8 cellular contexts compared by ENCODE assay signal in genomic region chr2:53787255-53787910, GRCh38. TPM values are rescaled to one million over a fixed set of nuclear protein-coding genes. Genes with fewer than 3 reads are reported as not detected.
DNase-seq lines count a peak whose midpoint lies in the region; ATAC-seq and TF ChIP-seq lines count a peak whose summit lies in the region.

No MANE protein-coding gene starts in this region.

- H3K4me1 Mint-ChIP-seq in stimulated activated naive CD8-positive, alpha-beta T cell treated with anti-CD3 and anti-CD28 coated beads, Interleukin-15, Interleukin-2, amounts not matched to agents 100 ng/mL and 50 ng/mL, for 24 hours (ENCODE audit: low read depth) = peaks cover 58% of the 10 kb centered on the region

- peak overlapping the region; percentile 97 for H3K27ac Mint-ChIP-seq in stimulated activated naive CD8-positive, alpha-beta T cell treated with anti-CD3 and anti-CD28 coated beads, Interleukin-15, Interleukin-2, amounts not matched to agents 100 ng/mL and 50 ng/mL, for 24 hours

- H3K27me3 ChIP-seq in breast epithelium = no peaks in the 10 kb centered on the region

- peak overlapping the region; percentile 75 to 84 (median 76) for H3K4me3 ChIP-seq in breast epithelium

- H3K4me3 Mint-ChIP-seq in stimulated activated naive CD8-positive, alpha-beta T cell treated with anti-CD3 and anti-CD28 coated beads, Interleukin-15, Interleukin-2, amounts not matched to agents 100 ng/mL and 50 ng/mL, for 24 hours = peak overlapping the region; percentile 97

- peaks cover 16% of the 10 kb centered on the region for H3K36me3 Mint-ChIP-seq in stimulated activated naive CD8-positive, alpha-beta T cell treated with anti-CD3 and anti-CD28 coated beads, Interleukin-15, Interleukin-2, amounts not matched to agents 100 ng/mL and 50 ng/mL, for 24 hours (ENCODE audit: low read depth)

- no peaks in the 10 kb centered on the region for H3K9me3 ChIP-seq in breast epithelium

- TF ChIP-seq POLR2A in breast epithelium (IDR thresholded peaks at IDR 0.05) = no peak

- H3K4me1 ChIP-seq in breast epithelium = peaks cover 3 to 10% of the 10 kb centered on the region in 2 donors

- peak; percentile 45 for ATAC-seq in GM18517 (IDR thresholded peaks at IDR 0.05; ENCODE audit: unreplicated experiment)
- peak; percentile 35 for ATAC-seq in HG02973 (IDR thresholded peaks at IDR 0.05; ENCODE audit: unreplicated experiment)

- no peaks in the 10 kb centered on the region for H3K36me3 ChIP-seq in breast epithelium

- peak overlapping the region; percentile 84 to 86 for H3K27ac ChIP-seq in breast epithelium

- no peak for TF ChIP-seq CTCF in breast epithelium (IDR thresholded peaks at IDR 0.05)

- intact Hi-C loops in breast epithelium (cut with DNase I; ENCODE audit: low total_unique reads) = loop anchor here (5.0 kb wide), 1 partner anchor 185 kb away; the partner anchor contains the start of gene PSME4

- no peaks in the 10 kb centered on the region for H3K27me3 Mint-ChIP-seq in stimulated activated naive CD8-positive, alpha-beta T cell treated with anti-CD3 and anti-CD28 coated beads, Interleukin-15, Interleukin-2, amounts not matched to agents 100 ng/mL and 50 ng/mL, for 24 hours

- no peaks in the 10 kb centered on the region for H3K9me3 Mint-ChIP-seq in stimulated activated naive CD8-positive, alpha-beta T cell treated with anti-CD3 and anti-CD28 coated beads, Interleukin-15, Interleukin-2, amounts not matched to agents 100 ng/mL and 50 ng/mL, for 24 hours

- DNase-seq in AML-193 (lab: John Stamatoyannopoulos, UW) = peak; percentile 12 to 53
- peak; percentile 25 for DNase-seq in NOMO-1 treated with dmso at 0.1 percent for 144 hours (lab: John Stamatoyannopoulos, UW; ENCODE audit: unreplicated experiment)
- DNase-seq in breast epithelium (ENCODE audit: low spot score in 2 of 2) = no peak
- DNase-seq in kidney glomerular epithelial cell (lab: John Stamatoyannopoulos, UW) = peak; percentile 47
- no peak for DNase-seq in stimulated activated naive CD4-positive, alpha-beta T cell treated with Interleukin-2 at 50 U/mL for 16 hours (lab: John Stamatoyannopoulos, UW)

RNA-seq across cellular contexts. Expression of gene ERLEC1, which starts 0.5 kb away (rescaled TPM):
- 100 to 1,000 TPM in 1 of 3 donors, 10 to 100 TPM in 2; 82.9 to 114 (median 87.1) TPM for total RNA-seq in breast epithelium

RNA-seq across cellular contexts. Expression of gene ASB3, which starts 0.6 kb away (rescaled TPM):
- total RNA-seq in breast epithelium = 10 to 100 TPM; 22.0 to 37.9 (median 22.7) TPM

RNA-seq across cellular contexts. Expression of gene CHAC2, which starts 19.8 kb away (rescaled TPM):
- total RNA-seq in breast epithelium = 1 to 10 TPM; 1.2 to 5.1 (median 2.0) TPM

Comparison
In these comparisons a context has a peak if more than half of its experiments do, and no peak if none do; other contexts are left out.
1. DNase-seq: peak in AML-193 (2 of 2), NOMO-1 treated with dmso at 0.1 percent for 144 hours (single experiment) and kidney glomerular epithelial cell (single experiment); none in breast epithelium (0 of 2) and stimulated activated naive CD4-positive, alpha-beta T cell treated with Interleukin-2 at 50 U/mL for 16 hours (single experiment).